ENCODE assay signal across 1 cellular context in the genomic region with DNA sequence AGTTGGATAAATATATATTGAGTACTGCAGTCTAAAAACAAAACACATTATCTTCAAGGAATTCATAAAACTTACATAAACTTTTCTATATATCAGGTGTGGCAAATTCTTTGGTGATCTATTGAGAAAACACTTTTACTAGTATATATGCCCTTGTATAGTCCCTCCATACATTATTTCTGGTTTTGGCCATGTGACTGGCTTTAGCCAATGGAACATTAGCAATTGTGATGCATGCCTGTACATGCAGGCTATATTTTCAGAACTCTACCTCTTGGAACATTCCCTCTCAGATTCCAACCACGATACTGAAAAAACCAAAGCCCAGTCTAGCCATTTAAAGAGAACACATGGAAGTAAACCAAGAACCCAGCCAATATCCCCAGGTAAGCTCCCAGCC.
TF ChIP-seq lines count a peak whose summit lies in the region.

No MANE protein-coding gene starts in this region.

TF ChIP-seq in IMR-90, 13 proteins besides CTCF, POLR2A, EP300 and RAD21:
- TF ChIP-seq SMC3 (IDR thresholded peaks at IDR 0.05; ENCODE audit: low read depth, low read length) (no peak), MXI1 (IDR thresholded peaks at IDR 0.05; ENCODE audit: borderline replicate concordance, low read depth, low read length) (no peak)
